ENCODE assay signal across 10 cellular contexts in genomic region chr1:226988337-226988672, GRCh38. TPM values are rescaled to one million over a fixed set of nuclear protein-coding genes. Genes with fewer than 3 reads are reported as not detected.
A peak's percentile ranks its signal among the peaks of the same experiment; 100 is the strongest.
DNase-seq lines count a peak whose midpoint lies in the region; ATAC-seq, FAIRE-seq and TF ChIP-seq lines count a peak whose summit lies in the region.
"Had no signal": no experiment of that assay in that cellular context is flagged by ENCODE, and none has a peak within 500 bp of the region (broad histone marks: within the 10 kb centered on the region; RNA-seq: fewer than 3 reads in every experiment).

No MANE protein-coding gene starts in this region.

- H3K4me1 ChIP-seq in mucosa of rectum (ENCODE audit: control insufficient read depth in 2 of 2, insufficient read depth in 2 of 2, low read length in 2 of 2) (peaks cover 33 to 37% of the 10 kb centered on the region in 2 donors), testis (peaks cover 30% of the 10 kb centered on the region)
- H3K4me1 ChIP-seq: A549 had no signal

- no peak for DNase-seq in activated CD8-positive, alpha-beta T cell treated with anti-CD3 and anti-CD28 coated beads for 36 hours
- DNase-seq in activated CD8-positive, alpha-beta T cell treated with anti-CD3 and anti-CD28 coated beads, Interleukin-2, amount 10 ng/mL, durations not matched to agents 7 days and 5 days: no peak
- DNase-seq in bronchial epithelial cell (ENCODE audit: low read depth) (peak; percentile 20), testis (peak; percentile 48), NCI-H2081 (lab: John Stamatoyannopoulos, UW) (no peak), NCI-H146 treated with DMSO at 0.1 percent for 48 hours (lab: John Stamatoyannopoulos, UW; ENCODE audit: unreplicated experiment) (no peak)
- no peak for DNase-seq in activated T-cell treated with anti-CD3 and anti-CD28 coated beads, Interleukin-2, amount 50 U/mL, for 1 hour
- DNase-seq: NCI-H2171 treated with DMSO at 0.1 percent for 48 hours had no signal

- peaks cover 24% of the 10 kb centered on the region for H3K4me1 Mint-ChIP-seq in activated CD8-positive, alpha-beta T cell treated with anti-CD3 and anti-CD28 coated beads for 36 hours (ENCODE audit: low read depth)
- peaks cover 16% of the 10 kb centered on the region for H3K4me1 Mint-ChIP-seq in activated CD8-positive, alpha-beta T cell treated with anti-CD3 and anti-CD28 coated beads, Interleukin-2, amount 10 ng/mL, durations not matched to agents 7 days and 5 days (ENCODE audit: low read depth)

- H3K9me3 ChIP-seq in mucosa of rectum (ENCODE audit: control insufficient read depth in 2 of 2, low read length in 2 of 2) (no peaks in the 10 kb centered on the region), testis (no peaks in the 10 kb centered on the region)
- H3K9me3 ChIP-seq: A549 had no signal

- TF ChIP-seq POLR2A in testis (IDR thresholded peaks at IDR 0.05): no peak

- POLR2A ChIA-PET in activated CD8-positive, alpha-beta T cell treated with anti-CD3 and anti-CD28 coated beads for 36 hours (lab: Charles Lee): interaction anchor here (2.0 kb wide), 1 partner anchor 49 kb away, joined by 7 read pairs; the partner anchor contains the start of gene COQ8A
- POLR2A ChIA-PET in activated CD8-positive, alpha-beta T cell treated with anti-CD3 and anti-CD28 coated beads, Interleukin-2, amount 10 ng/mL, durations not matched to agents 7 days and 5 days (lab: Charles Lee): no interaction called here

- H3K27ac Mint-ChIP-seq in activated CD8-positive, alpha-beta T cell treated with anti-CD3 and anti-CD28 coated beads for 36 hours: peak overlapping the region; percentile 87
- H3K27ac Mint-ChIP-seq in activated CD8-positive, alpha-beta T cell treated with anti-CD3 and anti-CD28 coated beads, Interleukin-2, amount 10 ng/mL, durations not matched to agents 7 days and 5 days: no peak overlapping the region

- no peaks in the 10 kb centered on the region for H3K27me3 Mint-ChIP-seq in activated CD8-positive, alpha-beta T cell treated with anti-CD3 and anti-CD28 coated beads for 36 hours
- H3K27me3 Mint-ChIP-seq in activated CD8-positive, alpha-beta T cell treated with anti-CD3 and anti-CD28 coated beads, Interleukin-2, amount 10 ng/mL, durations not matched to agents 7 days and 5 days (ENCODE audit: low read depth): no peaks in the 10 kb centered on the region

- no peak overlapping the region for H3K4me3 Mint-ChIP-seq in activated CD8-positive, alpha-beta T cell treated with anti-CD3 and anti-CD28 coated beads for 36 hours
- H3K4me3 Mint-ChIP-seq in activated CD8-positive, alpha-beta T cell treated with anti-CD3 and anti-CD28 coated beads, Interleukin-2, amount 10 ng/mL, durations not matched to agents 7 days and 5 days: no peak overlapping the region

- CTCF ChIA-PET in activated CD8-positive, alpha-beta T cell treated with anti-CD3 and anti-CD28 coated beads for 36 hours (lab: Charles Lee): no interaction called here
- CTCF ChIA-PET in activated CD8-positive, alpha-beta T cell treated with anti-CD3 and anti-CD28 coated beads, Interleukin-2, amount 10 ng/mL, durations not matched to agents 7 days and 5 days (lab: Charles Lee): no interaction called here

- 62 to 63% methylated on average over 3 of the region's 3 CpGs for WGBS in testis, 2 donors

- H3K36me3 ChIP-seq in bronchial epithelial cell (ENCODE audit: control insufficient read depth, insufficient read depth, low read length): peaks cover 2% of the 10 kb centered on the region
- peaks cover 11 to 28% of the 10 kb centered on the region in 2 donors for H3K36me3 ChIP-seq in mucosa of rectum (ENCODE audit: control insufficient read depth in 2 of 2, insufficient read depth in 2 of 2, low read length in 2 of 2)
- no peaks in the 10 kb centered on the region for H3K36me3 ChIP-seq in testis (ENCODE audit: low read depth, missing control alignments)

- H3K9me3 Mint-ChIP-seq in activated CD8-positive, alpha-beta T cell treated with anti-CD3 and anti-CD28 coated beads for 36 hours: no peaks in the 10 kb centered on the region
- no peaks in the 10 kb centered on the region for H3K9me3 Mint-ChIP-seq in activated CD8-positive, alpha-beta T cell treated with anti-CD3 and anti-CD28 coated beads, Interleukin-2, amount 10 ng/mL, durations not matched to agents 7 days and 5 days (ENCODE audit: insufficient read depth)

- peaks cover 7% of the 10 kb centered on the region for H3K36me3 Mint-ChIP-seq in activated CD8-positive, alpha-beta T cell treated with anti-CD3 and anti-CD28 coated beads for 36 hours (ENCODE audit: low read depth)
- no peaks in the 10 kb centered on the region for H3K36me3 Mint-ChIP-seq in activated CD8-positive, alpha-beta T cell treated with anti-CD3 and anti-CD28 coated beads, Interleukin-2, amount 10 ng/mL, durations not matched to agents 7 days and 5 days (ENCODE audit: low read depth)

- TF ChIP-seq CTCF in activated CD8-positive, alpha-beta T cell treated with anti-CD3 and anti-CD28 coated beads for 36 hours (IDR thresholded peaks at IDR 0.05): no peak
- TF ChIP-seq CTCF in bronchial epithelial cell (IDR thresholded peaks at IDR 0.05; ENCODE audit: insufficient read depth, low read length, severe bottlenecking) (no peak), testis (IDR thresholded peaks at IDR 0.05) (no peak)

- H3K27me3 ChIP-seq in bronchial epithelial cell (ENCODE audit: control insufficient read depth, insufficient read depth, low read length): no peaks in the 10 kb centered on the region
- no peaks in the 10 kb centered on the region for H3K27me3 ChIP-seq in mucosa of rectum (ENCODE audit: control insufficient read depth in 2 of 2, insufficient read depth in 2 of 2, low read length in 2 of 2)
- no peaks in the 10 kb centered on the region for H3K27me3 ChIP-seq in testis

- no peak for ATAC-seq in activated CD8-positive, alpha-beta T cell treated with anti-CD3 and anti-CD28 coated beads for 36 hours
- ATAC-seq in activated CD8-positive, alpha-beta T cell treated with anti-CD3 and anti-CD28 coated beads, Interleukin-2, amount 10 ng/mL, durations not matched to agents 7 days and 5 days: no peak
- ATAC-seq: A549 had no signal

- FAIRE-seq in bronchial epithelial cell (lab: Jason Lieb, UNC): no peak
- FAIRE-seq: A549 had no signal

- H3K9ac ChIP-seq in mucosa of rectum (ENCODE audit: low read depth in 1 of 2, low read length in 2 of 2): no peak overlapping the region

- intact Hi-C loops in activated CD8-positive, alpha-beta T cell treated with anti-CD3 and anti-CD28 coated beads for 36 hours (cut with micrococcal nuclease): no loop called here
- intact Hi-C loops in testis (cut with DNase I; ENCODE audit: low total_unique reads): no loop called here

- H3K4me3 ChIP-seq in bronchial epithelial cell (ENCODE audit: low read depth, low read length): no peak overlapping the region
- peak overlapping the region in 1 of 2 donors; percentile 22 for H3K4me3 ChIP-seq in mucosa of rectum (ENCODE audit: low read length in 2 of 2)
- no peak overlapping the region for H3K4me3 ChIP-seq in testis
- H3K4me3 ChIP-seq: A549 had no signal

- H3K27ac ChIP-seq in mucosa of rectum (ENCODE audit: low read depth in 2 of 2, low read length in 2 of 2) (peak overlapping the region; percentile 81 to 93), testis (peak overlapping the region in 1 of 2 donors; percentile 78)
- H3K27ac ChIP-seq: A549 had no signal

RNA-seq across cellular contexts. Expression of gene COQ8A, which starts 48.2 kb away (rescaled TPM):
- 10 to 100 TPM; 25.3 to 27.2 TPM for total RNA-seq in activated CD8-positive, alpha-beta T cell treated with anti-CD3 and anti-CD28 coated beads for 36 hours
- 10 to 100 TPM; 12.1 to 16.4 TPM for total RNA-seq in activated CD8-positive, alpha-beta T cell treated with anti-CD3 and anti-CD28 coated beads, Interleukin-2, amount 10 ng/mL, durations not matched to agents 7 days and 5 days
- total RNA-seq in bronchial epithelial cell (2.3 and 6.1 TPM in 2 replicates), testis (10 to 100 TPM; 39.2 to 46.8 TPM)
- polyA plus RNA-seq in testis (ENCODE audit: insufficient read depth, low read depth, low replicate concordance): 34.4 TPM

Comparison
In these comparisons a context has a peak if more than half of its experiments do, and no peak if none do; other contexts are left out.
1. DNase-seq: peak in bronchial epithelial cell (single experiment) and testis (single experiment); none in activated CD8-positive, alpha-beta T cell treated with anti-CD3 and anti-CD28 coated beads for 36 hours (single experiment), activated CD8-positive, alpha-beta T cell treated with anti-CD3 and anti-CD28 coated beads, Interleukin-2, amount 10 ng/mL, durations not matched to agents 7 days and 5 days (single experiment), NCI-H2081 (0 of 2), NCI-H146 treated with DMSO at 0.1 percent for 48 hours (single experiment) and activated T-cell treated with anti-CD3 and anti-CD28 coated beads, Interleukin-2, amount 50 U/mL, for 1 hour (single experiment).